ENCODE assay signal across 8 cellular contexts in the genomic region with DNA sequence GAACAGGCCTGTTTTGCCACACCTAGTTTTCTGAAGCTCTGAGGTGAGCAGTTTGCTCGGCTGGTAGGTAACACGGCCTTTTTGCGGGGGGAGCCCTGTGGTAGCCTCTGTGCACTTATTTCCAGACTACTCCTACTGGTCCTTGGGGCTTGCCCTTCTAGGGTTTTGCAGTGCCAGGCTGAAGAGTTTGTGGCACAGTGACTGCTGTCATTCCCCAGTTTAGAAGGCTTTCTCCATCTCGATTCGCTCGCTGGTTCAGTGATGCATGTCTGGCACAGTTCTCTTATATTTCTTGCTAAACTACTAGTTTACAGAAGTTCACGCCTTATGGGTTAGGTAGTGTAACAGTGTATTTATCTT. TPM values are rescaled to one million over a fixed set of nuclear protein-coding genes. Genes with fewer than 3 reads are reported as not detected.
DNase-seq lines count a peak whose midpoint lies in the region; ATAC-seq and TF ChIP-seq lines count a peak whose summit lies in the region.

No MANE protein-coding gene starts in this region.

- no peaks in the 10 kb centered on the region for H3K9me3 Mint-ChIP-seq in dendritic cell treated with granulocyte-macrophage colony-stimulating factor and Interleukin-4, amounts not matched to agents 40 ng/mL and 50 ng/mL, for 4 days
- no peaks in the 10 kb centered on the region for H3K9me3 Mint-ChIP-seq in nephron progenitor cell

- peaks cover 31% of the 10 kb centered on the region for H3K4me1 Mint-ChIP-seq in dendritic cell treated with granulocyte-macrophage colony-stimulating factor and Interleukin-4, amounts not matched to agents 40 ng/mL and 50 ng/mL, for 4 days (ENCODE audit: low read depth)
- peaks cover 44% of the 10 kb centered on the region for H3K4me1 Mint-ChIP-seq in nephron progenitor cell

- peaks cover 10% of the 10 kb centered on the region for H3K36me3 Mint-ChIP-seq in dendritic cell treated with granulocyte-macrophage colony-stimulating factor and Interleukin-4, amounts not matched to agents 40 ng/mL and 50 ng/mL, for 4 days (ENCODE audit: low read depth)
- peaks cover 24% of the 10 kb centered on the region for H3K36me3 Mint-ChIP-seq in nephron progenitor cell (ENCODE audit: low read depth)

- peak overlapping the region; percentile 70 for H3K4me3 ChIP-seq in SJSA1

- intact Hi-C loops in dendritic cell treated with granulocyte-macrophage colony-stimulating factor and Interleukin-4, amounts not matched to agents 40 ng/mL and 50 ng/mL, for 4 days (cut with micrococcal nuclease), result loop anchor here (5.0 to 10.0 kb wide), 2 partner anchors 35 to 277 kb away; no protein-coding TSS in a partner anchor

- DNase-seq in stimulated activated CD4-positive, alpha-beta T cell treated with anti-CD3 and anti-CD28 coated beads, Interleukin-12 subunit alpha, Interleukin-12 subunit beta, amount 100 ng/mL, for 48 hours (ENCODE audit: low read depth in 2 of 3, low spot score in 1 of 3), result peak in 2 of 3 donors; percentile 3 to 13
- no peak for DNase-seq in stimulated activated CD4-positive, alpha-beta T cell treated with anti-CD3 and anti-CD28 coated beads, Interleukin-2, amount 100 ng/mL, for 48 hours
- DNase-seq in SJSA1 (ENCODE audit: low read depth in 1 of 2, low spot score in 2 of 2) (no peak), nephron progenitor cell (peak; percentile 5), T1000 (lab: John Stamatoyannopoulos, UW) (no peak)
- no peak for DNase-seq in activated CD4-positive, CD25-positive, alpha-beta regulatory T cell treated with anti-CD3 and anti-CD28 coated beads, Interleukin-2, amount 50 U/mL, for 72 hours

- no peaks in the 10 kb centered on the region for H3K9me3 ChIP-seq in SJSA1 (replicated peaks)

- peaks cover 4% of the 10 kb centered on the region; the same call in 1 of the 2 replicates for H3K4me1 ChIP-seq in SJSA1 (replicated peaks)

- H3K27me3 ChIP-seq in SJSA1 (replicated peaks), result no peaks in the 10 kb centered on the region

- no peak for ATAC-seq in GM21515 (IDR thresholded peaks at IDR 0.05; ENCODE audit: unreplicated experiment)

- no peak for TF ChIP-seq CTCF in nephron progenitor cell (IDR thresholded peaks at IDR 0.05)

- H3K27me3 Mint-ChIP-seq in dendritic cell treated with granulocyte-macrophage colony-stimulating factor and Interleukin-4, amounts not matched to agents 40 ng/mL and 50 ng/mL, for 4 days, result no peaks in the 10 kb centered on the region
- no peaks in the 10 kb centered on the region for H3K27me3 Mint-ChIP-seq in nephron progenitor cell (ENCODE audit: low read depth, poor library complexity)

- peak overlapping the region; percentile 95 for H3K27ac Mint-ChIP-seq in dendritic cell treated with granulocyte-macrophage colony-stimulating factor and Interleukin-4, amounts not matched to agents 40 ng/mL and 50 ng/mL, for 4 days
- H3K27ac Mint-ChIP-seq in nephron progenitor cell, result peak overlapping the region; percentile 81

- peak overlapping the region; percentile 80 for H3K27ac ChIP-seq in SJSA1

- peaks cover 29% of the 10 kb centered on the region for H3K36me3 ChIP-seq in SJSA1

- peak overlapping the region; percentile 90 for H3K4me3 Mint-ChIP-seq in dendritic cell treated with granulocyte-macrophage colony-stimulating factor and Interleukin-4, amounts not matched to agents 40 ng/mL and 50 ng/mL, for 4 days
- H3K4me3 Mint-ChIP-seq in nephron progenitor cell, result peak overlapping the region; percentile 100

RNA-seq across cellular contexts. Expression of a gene that starts 0.7 kb away (rescaled TPM):
- 40.1 and 47.6 TPM in 2 replicates for total RNA-seq in SJSA1 (2014; rRNA removed; shearing (Covaris generic))

RNA-seq across cellular contexts. Expression of a gene that starts 57.1 kb away (rescaled TPM):
- total RNA-seq in SJSA1 (2014; rRNA removed; shearing (Covaris generic)), result 4.6 and 6.7 TPM in 2 replicates

Comparison
In these comparisons a context has a peak if more than half of its experiments do, and no peak if none do; other contexts are left out.
1. DNase-seq: peak in stimulated activated CD4-positive, alpha-beta T cell treated with anti-CD3 and anti-CD28 coated beads, Interleukin-12 subunit alpha, Interleukin-12 subunit beta, amount 100 ng/mL, for 48 hours (2 of 3) and nephron progenitor cell (single experiment); none in stimulated activated CD4-positive, alpha-beta T cell treated with anti-CD3 and anti-CD28 coated beads, Interleukin-2, amount 100 ng/mL, for 48 hours (0 of 2), SJSA1 (0 of 2), activated CD4-positive, CD25-positive, alpha-beta regulatory T cell treated with anti-CD3 and anti-CD28 coated beads, Interleukin-2, amount 50 U/mL, for 72 hours (single experiment) and T1000 (single experiment).